In the genomic region with DNA sequence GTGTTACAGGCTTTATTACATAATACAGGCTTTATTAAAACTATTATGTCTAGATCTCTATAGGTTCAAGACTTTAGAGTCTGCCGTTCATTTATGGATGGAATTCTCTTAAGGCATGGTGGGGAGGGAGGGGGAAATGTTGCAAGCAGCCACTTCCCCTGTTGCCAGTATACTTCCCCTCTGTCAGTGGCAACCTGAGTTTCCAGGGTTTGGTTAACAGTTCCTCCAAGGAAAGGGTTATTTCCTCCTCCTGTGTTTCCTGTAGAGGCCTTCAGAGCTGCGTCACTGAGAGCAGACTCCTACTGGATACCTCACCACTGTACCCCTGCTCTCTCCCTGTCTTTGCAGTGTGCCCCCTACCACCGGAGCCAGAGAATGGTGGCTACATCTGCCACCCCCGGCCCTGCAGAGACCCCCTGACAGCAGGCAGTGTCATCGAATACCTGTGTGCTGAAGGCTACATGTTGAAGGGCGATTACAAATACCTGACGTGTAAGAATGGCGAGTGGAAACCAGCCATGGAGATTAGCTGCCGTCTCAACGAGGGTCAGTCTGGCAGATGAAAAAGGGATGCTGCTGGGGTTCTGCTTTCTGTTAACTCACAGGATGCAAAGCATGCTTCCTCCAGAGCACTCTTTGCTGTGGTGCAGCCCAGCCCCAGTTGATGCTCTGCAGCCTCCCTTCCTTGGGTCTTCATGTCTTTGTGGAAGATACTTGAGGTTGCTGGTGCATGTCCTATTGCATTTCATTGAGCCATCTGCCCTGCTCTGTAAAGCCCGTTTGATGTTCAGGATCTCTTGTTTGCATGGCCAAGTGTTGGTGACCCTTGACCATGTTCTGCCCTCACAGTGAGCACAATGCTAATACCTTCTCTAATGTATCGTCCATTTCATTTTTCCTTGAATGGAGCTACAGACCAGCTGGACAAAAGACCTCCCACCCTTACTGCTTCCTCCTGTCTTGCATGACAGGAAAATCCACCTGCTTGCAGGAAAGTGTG, we compare ENCODE assay signal across 12 cellular contexts.
A peak's percentile ranks its signal among the peaks of the same experiment; 100 is the strongest.
DNase-seq lines count a peak whose midpoint lies in the region; ATAC-seq and TF ChIP-seq lines count a peak whose summit lies in the region.
"Had no signal": no experiment of that assay in that cellular context is flagged by ENCODE, and none has a peak within 500 bp of the region (broad histone marks: within the 10 kb centered on the region; RNA-seq: fewer than 3 reads in every experiment).

No MANE protein-coding gene starts in this region.

- peaks cover 15 to 27% of the 10 kb centered on the region in 2 donors for H3K4me1 ChIP-seq in lung (ENCODE audit: control insufficient read depth in 2 of 2, insufficient read depth in 2 of 2, low read length in 2 of 2)

- H3K27ac Mint-ChIP-seq in CD14-positive monocyte (peak overlapping the region; percentile 93 to 99 (median 99)), IgD-negative memory B cell (peak overlapping the region; percentile 68 to 90 (median 90))
- H3K27ac Mint-ChIP-seq in activated CD4-positive, alpha-beta memory T cell treated with anti-CD3 and anti-CD28 coated beads, Interleukin-2, amount 10 ng/mL, durations not matched to agents 7 days and 5 days = peak overlapping the region; percentile 73

- peaks cover 83% of the 10 kb centered on the region for H3K4me1 Mint-ChIP-seq in CD14-positive monocyte
- peaks cover 38 to 59% (median 50%) of the 10 kb centered on the region in 3 donors for H3K4me1 Mint-ChIP-seq in IgD-negative memory B cell
- H3K4me1 Mint-ChIP-seq in activated CD4-positive, alpha-beta memory T cell treated with anti-CD3 and anti-CD28 coated beads, Interleukin-2, amount 10 ng/mL, durations not matched to agents 7 days and 5 days = peaks cover 85% of the 10 kb centered on the region

- ATAC-seq in lung (ENCODE audit: insufficient read depth, low FRiP score) = peak; percentile 49
- no peak for ATAC-seq in HG03039 (IDR thresholded peaks at IDR 0.05; ENCODE audit: unreplicated experiment)
- no peak for ATAC-seq in HG03521 (IDR thresholded peaks at IDR 0.05; ENCODE audit: unreplicated experiment)

- 32 to 48% methylated on average over 12 of the region's 12 CpGs for WGBS in lung, 2 donors

- CTCF ChIA-PET in activated CD4-positive, alpha-beta memory T cell treated with anti-CD3 and anti-CD28 coated beads, Interleukin-2, amount 10 ng/mL, durations not matched to agents 7 days and 5 days (lab: Charles Lee) = interaction anchor here (0.5 to 0.7 kb wide), 3 partner anchors 20 to 99 kb away, joined by 3 to 7 read pairs (median 5); no protein-coding TSS in a partner anchor

- TF ChIP-seq CTCF in CD14-positive monocyte (IDR thresholded peaks at IDR 0.05) (no peak), lung (IDR thresholded peaks at IDR 0.05; ENCODE audit: control extremely low read depth, extremely low read depth) (no peak)

- intact Hi-C loops in CD14-positive monocyte (cut with micrococcal nuclease) = loop anchor here in 1 of 2 donors (5.0 to 10.0 kb wide), 2 partner anchors 49 to 86 kb away; no protein-coding TSS in a partner anchor

- peak overlapping the region in 1 of 2 donors; percentile 82 for H3K27ac ChIP-seq in lung (ENCODE audit: low read depth in 1 of 2, low read length in 1 of 2)
- H3K27ac ChIP-seq: vagina had no signal

- POLR2A ChIA-PET in activated CD4-positive, alpha-beta memory T cell treated with anti-CD3 and anti-CD28 coated beads, Interleukin-2, amount 10 ng/mL, durations not matched to agents 7 days and 5 days (lab: Charles Lee) = interaction anchor here (1.0 to 1.5 kb wide), 4 partner anchors 13 to 91 kb away, joined by 3 to 5 read pairs (median 4); no protein-coding TSS in a partner anchor

- DNase-seq in CD14-positive monocyte (ENCODE audit: low spot score) (peak; percentile 67), lung (ENCODE audit: low spot score) (no peak), hepatic stellate cell (ENCODE audit: low spot score) (no peak)
- DNase-seq in activated CD4-positive, alpha-beta memory T cell treated with anti-CD3 and anti-CD28 coated beads, Interleukin-2, amount 10 ng/mL, durations not matched to agents 7 days and 5 days = no peak
- no peak for DNase-seq in stimulated activated CD4-positive, alpha-beta T cell treated with anti-CD3 and anti-CD28 coated beads, Interleukin-2, amount 100 ng/mL, for 48 hours
- DNase-seq: activated CD4-positive, alpha-beta T cell treated with anti-CD3 and anti-CD28 coated beads for 1 hour; H7; stimulated activated CD4-positive, alpha-beta T cell treated with anti-CD3 and anti-CD28 coated beads, Interleukin-2, amount 100 ng/mL, for 24 hours had no signal

- no peaks in the 10 kb centered on the region for H3K9me3 ChIP-seq in lung (ENCODE audit: control insufficient read depth in 2 of 2, insufficient read depth in 1 of 2, low read length in 1 of 2)
- H3K9me3 ChIP-seq: vagina had no signal

- H3K4me3 ChIP-seq in lung = no peak overlapping the region
- H3K4me3 ChIP-seq: vagina had no signal

- H3K36me3 Mint-ChIP-seq in CD14-positive monocyte (peaks cover 45 to 59% of the 10 kb centered on the region in 2 donors), IgD-negative memory B cell (peaks cover 6% of the 10 kb centered on the region)
- peaks cover 51% of the 10 kb centered on the region for H3K36me3 Mint-ChIP-seq in activated CD4-positive, alpha-beta memory T cell treated with anti-CD3 and anti-CD28 coated beads, Interleukin-2, amount 10 ng/mL, durations not matched to agents 7 days and 5 days (ENCODE audit: low read depth)

- no peaks in the 10 kb centered on the region for H3K27me3 ChIP-seq in lung (ENCODE audit: control insufficient read depth, insufficient read depth)
- H3K27me3 ChIP-seq: vagina had no signal

- H3K9me3 Mint-ChIP-seq in CD14-positive monocyte = peaks cover 0 to 2% (median 0%) of the 10 kb centered on the region in 7 donors
- no peaks in the 10 kb centered on the region for H3K9me3 Mint-ChIP-seq in IgD-negative memory B cell
- no peaks in the 10 kb centered on the region for H3K9me3 Mint-ChIP-seq in activated CD4-positive, alpha-beta memory T cell treated with anti-CD3 and anti-CD28 coated beads, Interleukin-2, amount 10 ng/mL, durations not matched to agents 7 days and 5 days

- H3K4me3 Mint-ChIP-seq in CD14-positive monocyte = peak overlapping the region; percentile 62 to 92
- H3K4me3 Mint-ChIP-seq in IgD-negative memory B cell = peak overlapping the region in 3 of 4 donors; percentile 42 to 75 (median 72)
- H3K4me3 Mint-ChIP-seq in activated CD4-positive, alpha-beta memory T cell treated with anti-CD3 and anti-CD28 coated beads, Interleukin-2, amount 10 ng/mL, durations not matched to agents 7 days and 5 days = no peak overlapping the region

- H3K27me3 Mint-ChIP-seq in CD14-positive monocyte (ENCODE audit: low read depth in 3 of 3) (peaks cover 0 to 1% (median 0%) of the 10 kb centered on the region in 3 donors), IgD-negative memory B cell (no peaks in the 10 kb centered on the region)
- H3K27me3 Mint-ChIP-seq in activated CD4-positive, alpha-beta memory T cell treated with anti-CD3 and anti-CD28 coated beads, Interleukin-2, amount 10 ng/mL, durations not matched to agents 7 days and 5 days = no peaks in the 10 kb centered on the region

- peaks cover 3 to 19% of the 10 kb centered on the region in 2 donors for H3K36me3 ChIP-seq in lung (ENCODE audit: control insufficient read depth in 2 of 2, insufficient read depth in 2 of 2, low read length in 2 of 2)
